In the genomic region with DNA sequence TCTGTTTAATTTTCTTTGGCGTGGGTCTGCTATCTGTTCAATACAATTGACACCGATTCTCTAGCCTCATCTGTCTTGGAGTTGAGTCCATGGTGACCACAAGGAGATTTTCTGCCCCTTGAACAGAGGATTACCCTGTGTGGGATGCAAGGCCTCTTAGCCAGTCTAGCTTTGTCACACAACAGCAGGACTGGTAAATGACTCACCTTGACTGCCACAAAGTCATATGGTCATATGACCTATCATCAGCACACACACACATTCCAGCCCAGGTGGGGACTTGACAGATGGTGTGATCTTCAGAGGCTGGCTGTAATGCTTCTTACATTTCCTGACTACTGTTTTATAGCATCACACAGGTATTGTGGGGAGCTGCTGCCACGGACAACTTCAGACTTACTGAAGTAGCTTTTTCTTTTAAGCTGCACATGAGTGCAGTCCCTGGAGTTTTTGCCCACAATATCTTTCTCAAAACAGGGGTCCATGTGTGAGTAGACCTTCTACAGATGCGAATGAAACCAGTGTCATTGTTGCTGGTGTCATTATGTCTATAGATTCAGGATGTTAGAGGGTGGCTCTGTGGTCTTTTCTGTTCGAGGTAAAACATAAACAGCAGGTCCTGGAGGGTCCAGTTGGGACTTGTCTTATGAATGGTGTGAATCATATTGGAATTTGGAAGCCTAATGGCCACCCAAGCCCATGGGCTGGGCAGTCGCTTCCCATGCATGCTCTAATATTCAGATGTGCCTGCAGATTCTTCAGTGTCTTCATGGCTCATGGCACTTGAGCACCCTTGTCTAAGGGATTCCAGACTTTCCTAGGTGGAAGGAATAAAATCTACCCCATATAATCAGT, we compare ENCODE assay signal across 16 cellular contexts. TPM values are rescaled to one million over a fixed set of nuclear protein-coding genes. Genes with fewer than 3 reads are reported as not detected.
A peak's percentile ranks its signal among the peaks of the same experiment; 100 is the strongest.
DNase-seq lines count a peak whose midpoint lies in the region; ATAC-seq, FAIRE-seq and TF ChIP-seq lines count a peak whose summit lies in the region.
"Had no signal": no experiment of that assay in that cellular context is flagged by ENCODE, and none has a peak within 500 bp of the region (broad histone marks: within the 10 kb centered on the region; RNA-seq: fewer than 3 reads in every experiment).

No MANE protein-coding gene starts in this region.

- H3K4me1 Mint-ChIP-seq in activated CD4-positive, alpha-beta memory T cell treated with anti-CD3 and anti-CD28 coated beads for 36 hours (ENCODE audit: low read depth), result no peaks in the 10 kb centered on the region
- peaks cover 2% of the 10 kb centered on the region for H3K4me1 Mint-ChIP-seq in activated CD4-positive, alpha-beta memory T cell treated with anti-CD3 and anti-CD28 coated beads, Interleukin-2, amount 10 ng/mL, durations not matched to agents 7 days and 5 days
- H3K4me1 Mint-ChIP-seq in CD8-positive, alpha-beta T cell (ENCODE audit: low read depth), result no peaks in the 10 kb centered on the region

- POLR2A ChIA-PET in activated CD4-positive, alpha-beta memory T cell treated with anti-CD3 and anti-CD28 coated beads for 36 hours (lab: Charles Lee), result no interaction called here
- POLR2A ChIA-PET in activated CD4-positive, alpha-beta memory T cell treated with anti-CD3 and anti-CD28 coated beads, Interleukin-2, amount 10 ng/mL, durations not matched to agents 7 days and 5 days (lab: Charles Lee), result interaction anchor here (0.6 kb wide), 1 partner anchor 388 kb away, joined by 4 read pairs; no protein-coding TSS in a partner anchor
- POLR2A ChIA-PET in K562 (lab: Yijun Ruan, JAX), result interaction anchor here (0.5 kb wide), 1 partner anchor 1887 kb away, joined by 3 read pairs; no protein-coding TSS in a partner anchor
- POLR2A ChIA-PET in CD8-positive, alpha-beta T cell (lab: Charles Lee), result no interaction called here

- H3K4me1 ChIP-seq in K562 (replicated peaks in 1 of 2; ENCODE audit: control insufficient read depth in 2 of 2, insufficient read depth in 2 of 2, low read length in 2 of 2) (peaks cover 0 to 4% of the 10 kb centered on the region in 2 experiments; a peak in 2 of 5 replicates), small intestine (ENCODE audit: control insufficient read depth in 2 of 2, insufficient read depth in 1 of 2, low read depth in 1 of 2, low read length in 1 of 2) (no peaks in the 10 kb centered on the region)
- no peaks in the 10 kb centered on the region for H3K4me1 ChIP-seq in CD8-positive, alpha-beta T cell (ENCODE audit: insufficient read depth, low read length)
- H3K4me1 ChIP-seq: psoas muscle had no signal

- no peaks in the 10 kb centered on the region for H3K79me2 ChIP-seq in K562 (ENCODE audit: control insufficient read depth, insufficient read depth, low read length)

- H3K9me3 ChIP-seq in K562 (replicated peaks; ENCODE audit: control insufficient read depth, insufficient read depth, low read depth, low read length) (no peaks in the 10 kb centered on the region), small intestine (ENCODE audit: control insufficient read depth, low read depth) (no peaks in the 10 kb centered on the region)
- H3K9me3 ChIP-seq in CD8-positive, alpha-beta T cell (ENCODE audit: low read length), result no peaks in the 10 kb centered on the region
- H3K9me3 ChIP-seq: psoas muscle, vagina had no signal

- no peak overlapping the region for H3K4me2 ChIP-seq in K562 (ENCODE audit: insufficient read depth, low read length)

- no peaks in the 10 kb centered on the region for H3K9me3 Mint-ChIP-seq in activated CD4-positive, alpha-beta memory T cell treated with anti-CD3 and anti-CD28 coated beads for 36 hours
- H3K9me3 Mint-ChIP-seq in activated CD4-positive, alpha-beta memory T cell treated with anti-CD3 and anti-CD28 coated beads, Interleukin-2, amount 10 ng/mL, durations not matched to agents 7 days and 5 days, result no peaks in the 10 kb centered on the region
- H3K9me3 Mint-ChIP-seq in CD8-positive, alpha-beta T cell, result no peaks in the 10 kb centered on the region
- H3K9me3 Mint-ChIP-seq: activated naive CD8-positive, alpha-beta T cell treated with anti-CD3 and anti-CD28 coated beads, Interleukin-2, amount 10 ng/mL, durations not matched to agents 7 days and 5 days; T-helper 2 cell treated with Interferon-gamma antibody and Interleukin-4, amounts not matched to agents 5 μg/mL and 100 μg/mL, for 36 hours had no signal

- TF ChIP-seq CTCF in K562 (IDR thresholded peaks at IDR 0.05 in 2 of 3, conservative IDR thresholded peaks at IDR 0.05 in 1 of 3; ENCODE audit: insufficient read depth in 2 of 3, low read depth in 1 of 3, low read length in 3 of 3), result no peak
- TF ChIP-seq CTCF in CD8-positive, alpha-beta T cell (IDR thresholded peaks at IDR 0.05), result no peak

- peaks cover 42% of the 10 kb centered on the region for H3K27me3 Mint-ChIP-seq in activated CD4-positive, alpha-beta memory T cell treated with anti-CD3 and anti-CD28 coated beads for 36 hours
- peaks cover 66% of the 10 kb centered on the region for H3K27me3 Mint-ChIP-seq in activated CD4-positive, alpha-beta memory T cell treated with anti-CD3 and anti-CD28 coated beads, Interleukin-2, amount 10 ng/mL, durations not matched to agents 7 days and 5 days
- H3K27me3 Mint-ChIP-seq in CD8-positive, alpha-beta T cell (ENCODE audit: low read depth), result peaks cover 21% of the 10 kb centered on the region

- H3K27ac ChIP-seq in K562 (ENCODE audit: extremely low read depth, low read depth, low read length) (no peak overlapping the region), small intestine (ENCODE audit: low read depth in 1 of 2, low read length in 1 of 2) (no peak overlapping the region)
- no peak overlapping the region for H3K27ac ChIP-seq in CD8-positive, alpha-beta T cell (ENCODE audit: low read depth, low read length)
- H3K27ac ChIP-seq: psoas muscle, vagina had no signal

- BruUV-seq in K562 (replicated peaks; lab: Mats Ljungman, UMichigan), result no TSS peak

- TF ChIP-seq POLR2A in K562 (conservative IDR thresholded peaks at IDR 0.05), result no peak

- CTCF ChIA-PET in activated CD4-positive, alpha-beta memory T cell treated with anti-CD3 and anti-CD28 coated beads for 36 hours (lab: Charles Lee), result no interaction called here
- CTCF ChIA-PET in activated CD4-positive, alpha-beta memory T cell treated with anti-CD3 and anti-CD28 coated beads, Interleukin-2, amount 10 ng/mL, durations not matched to agents 7 days and 5 days (lab: Charles Lee), result no interaction called here
- CTCF ChIA-PET in K562 (lab: Yijun Ruan, JAX; ENCODE audit: low intra/inter-chr PET ratio), result no interaction called here
- CTCF ChIA-PET in CD8-positive, alpha-beta T cell (lab: Charles Lee), result no interaction called here

- H3K4me3 ChIP-seq in Jurkat, Clone E6-1 (ENCODE audit: low read length), result no peak overlapping the region
- H3K4me3 ChIP-seq in K562 (no peak overlapping the region), small intestine (ENCODE audit: low read depth in 1 of 2, low read length in 2 of 2) (no peak overlapping the region)
- no peak overlapping the region for H3K4me3 ChIP-seq in CD8-positive, alpha-beta T cell (ENCODE audit: low read depth, low read length)
- H3K4me3 ChIP-seq: psoas muscle, vagina had no signal

- H3K36me3 ChIP-seq in K562 (ENCODE audit: control insufficient read depth, insufficient read depth, low read length) (no peaks in the 10 kb centered on the region), small intestine (ENCODE audit: control insufficient read depth in 2 of 2, insufficient read depth in 2 of 2, low read length in 2 of 2) (no peaks in the 10 kb centered on the region)
- no peaks in the 10 kb centered on the region for H3K36me3 ChIP-seq in CD8-positive, alpha-beta T cell (ENCODE audit: insufficient read depth, low read length)
- H3K36me3 ChIP-seq: vagina had no signal

- no peaks in the 10 kb centered on the region for H4K20me1 ChIP-seq in K562 (replicated peaks; ENCODE audit: control insufficient read depth, insufficient read depth, low read length)

- peak; percentile 46 for FAIRE-seq in K562 (lab: Jason Lieb, UNC)
- FAIRE-seq in small intestine (lab: Jason Lieb, UNC), result no peak

- H3K9ac ChIP-seq in K562 (ENCODE audit: insufficient read depth in 1 of 2, low read depth in 2 of 2, low read length in 2 of 2), result no peak overlapping the region

- 10% methylated on average over 6 of the region's 6 CpGs for WGBS in K562 (ENCODE audit: insufficient coverage, low coverage, missing lambda C conversion rate)
- 71 to 81% (median 77%) methylated on average over 6 of the region's 6 CpGs for WGBS in small intestine, 3 donors

- no peak overlapping the region for H3K4me3 Mint-ChIP-seq in activated CD4-positive, alpha-beta memory T cell treated with anti-CD3 and anti-CD28 coated beads for 36 hours
- no peak overlapping the region for H3K4me3 Mint-ChIP-seq in activated CD4-positive, alpha-beta memory T cell treated with anti-CD3 and anti-CD28 coated beads, Interleukin-2, amount 10 ng/mL, durations not matched to agents 7 days and 5 days
- H3K4me3 Mint-ChIP-seq in CD8-positive, alpha-beta T cell, result no peak overlapping the region
- H3K4me3 Mint-ChIP-seq: activated naive CD8-positive, alpha-beta T cell treated with anti-CD3 and anti-CD28 coated beads, Interleukin-2, amount 10 ng/mL, durations not matched to agents 7 days and 5 days; T-helper 2 cell treated with Interferon-gamma antibody and Interleukin-4, amounts not matched to agents 5 μg/mL and 100 μg/mL, for 36 hours had no signal

- peak; percentile 24 for DNase-seq in activated CD4-positive, alpha-beta memory T cell treated with anti-CD3 and anti-CD28 coated beads for 36 hours
- no peak for DNase-seq in activated CD4-positive, alpha-beta memory T cell treated with anti-CD3 and anti-CD28 coated beads, Interleukin-2, amount 10 ng/mL, durations not matched to agents 7 days and 5 days
- DNase-seq in Jurkat, Clone E6-1 (ENCODE audit: low read depth, low spot score), result peak; percentile 35
- DNase-seq in K562 (ENCODE audit: extremely low read depth in 1 of 4, low spot score in 3 of 4) (no peak), small intestine (peak; percentile 7), AG20443 (ENCODE audit: low spot score) (no peak), GOT3 (lab: John Stamatoyannopoulos, UW) (no peak)
- DNase-seq in CD8-positive, alpha-beta T cell, result no peak
- DNase-seq: activated naive CD8-positive, alpha-beta T cell treated with anti-CD3 and anti-CD28 coated beads, Interleukin-2, amount 10 ng/mL, durations not matched to agents 7 days and 5 days; DMS 273 treated with DMSO at 0.1 percent for 48 hours; NCI-H1048; psoas muscle; stimulated activated CD4-positive, alpha-beta T cell treated with anti-CD3 and anti-CD28 coated beads, Interleukin-2, amount 100 ng/mL, for 24 hours had no signal

- in situ Hi-C loops in K562 (cut with MboI), result no loop called here

- H3K36me3 Mint-ChIP-seq in activated CD4-positive, alpha-beta memory T cell treated with anti-CD3 and anti-CD28 coated beads for 36 hours, result no peaks in the 10 kb centered on the region
- H3K36me3 Mint-ChIP-seq in activated CD4-positive, alpha-beta memory T cell treated with anti-CD3 and anti-CD28 coated beads, Interleukin-2, amount 10 ng/mL, durations not matched to agents 7 days and 5 days (ENCODE audit: low read depth), result no peaks in the 10 kb centered on the region
- no peaks in the 10 kb centered on the region for H3K36me3 Mint-ChIP-seq in CD8-positive, alpha-beta T cell
- H3K36me3 Mint-ChIP-seq: activated naive CD8-positive, alpha-beta T cell treated with anti-CD3 and anti-CD28 coated beads, Interleukin-2, amount 10 ng/mL, durations not matched to agents 7 days and 5 days had no signal

- TF ChIP-seq RAD21 in K562 (CRISPR knock-in tag; conservative IDR thresholded peaks at IDR 0.05 in 1 of 2, IDR thresholded peaks at IDR 0.05 in 1 of 2), result no peak

- intact Hi-C loops in activated CD4-positive, alpha-beta memory T cell treated with anti-CD3 and anti-CD28 coated beads for 36 hours (cut with micrococcal nuclease), result no loop called here
- intact Hi-C loops in K562 (cut with micrococcal nuclease), result no loop called here
- intact Hi-C loops in CD8-positive, alpha-beta T cell (cut with DNase I, micrococcal nuclease), result no loop called here

- H3K27me3 ChIP-seq in K562 (ENCODE audit: control insufficient read depth in 2 of 2, insufficient read depth in 2 of 2, low read length in 2 of 2) (peaks cover 2 to 9% of the 10 kb centered on the region in 2 experiments; a peak in 1 of 5 replicates), small intestine (ENCODE audit: control insufficient read depth in 2 of 2, insufficient read depth in 2 of 2, low read length in 2 of 2) (peaks cover 0 to 2% of the 10 kb centered on the region in 2 donors)
- H3K27me3 ChIP-seq in CD8-positive, alpha-beta T cell (ENCODE audit: insufficient read depth, low read length), result no peaks in the 10 kb centered on the region
- H3K27me3 ChIP-seq: vagina had no signal

- peak; percentile 63 for ATAC-seq in K562
- ATAC-seq in CD8-positive, alpha-beta T cell, result no peak
- ATAC-seq: psoas muscle had no signal

- no peaks in the 10 kb centered on the region for H3K9me1 ChIP-seq in K562 (ENCODE audit: control insufficient read depth, insufficient read depth, low read length)

- peak overlapping the region; percentile 23; the same call in 1 of the 2 replicates for H2AFZ ChIP-seq in K562 (ENCODE audit: low read depth, low read length)

- TF ChIP-seq EP300 in K562 (IDR thresholded peaks at IDR 0.05; ENCODE audit: low read length), result no peak

- no peak overlapping the region for H3K27ac Mint-ChIP-seq in activated CD4-positive, alpha-beta memory T cell treated with anti-CD3 and anti-CD28 coated beads for 36 hours
- no peak overlapping the region for H3K27ac Mint-ChIP-seq in activated CD4-positive, alpha-beta memory T cell treated with anti-CD3 and anti-CD28 coated beads, Interleukin-2, amount 10 ng/mL, durations not matched to agents 7 days and 5 days
- H3K27ac Mint-ChIP-seq in CD8-positive, alpha-beta T cell, result no peak overlapping the region
- H3K27ac Mint-ChIP-seq: activated naive CD8-positive, alpha-beta T cell treated with anti-CD3 and anti-CD28 coated beads, Interleukin-2, amount 10 ng/mL, durations not matched to agents 7 days and 5 days; T-helper 2 cell treated with Interferon-gamma antibody and Interleukin-4, amounts not matched to agents 5 μg/mL and 100 μg/mL, for 36 hours had no signal

RNA-seq across cellular contexts. Expression of a gene that starts 18.6 kb away (rescaled TPM):
- total RNA-seq in activated CD4-positive, alpha-beta memory T cell treated with anti-CD3 and anti-CD28 coated beads for 36 hours, result under 1 TPM; 0.26 to 0.41 TPM
- under 1 TPM; 0.18 to 0.30 TPM for total RNA-seq in activated CD4-positive, alpha-beta memory T cell treated with anti-CD3 and anti-CD28 coated beads, Interleukin-2, amount 10 ng/mL, durations not matched to agents 7 days and 5 days
- polyA plus RNA-seq in Jurkat, Clone E6-1 (2012; ENCODE audit: insufficient read depth, insufficient read length), result not detected
- total RNA-seq in K562 (2011; cell fraction: chromatin; rRNA removed; ENCODE audit: low replicate concordance), result 0.35 and 0.42 TPM in 2 replicates
- total RNA-seq in K562 (2011; cell fraction: nucleolus; rRNA removed), result 0.17 and 0.53 TPM in 2 replicates
- 0.23 and 0.59 TPM in 2 replicates for total RNA-seq in K562 (2011; cell fraction: nucleoplasm; rRNA removed)
- total RNA-seq in K562 (2014; rRNA removed) (not detected in 2 replicates), K562 (2014; rRNA removed; fragmentation: Illumina TruSeq; extraction: Trizol) (0.06 TPM in 1 of 2 replicates, not detected in the other), K562 (2015; rRNA removed; fragmentation: Illumina TruSeq; extraction: Trizol) (not detected in 2 replicates), K562 (2021) (0.22 and 0.31 TPM in 2 replicates)
- polyA plus RNA-seq in K562 (2011; rRNA removed) (0.49 and 0.56 TPM in 2 replicates), K562 (2014; fragmentation: Illumina TruSeq; extraction: Trizol) (not detected in 2 replicates), K562 (2014; fragmentation: Nextera tagmentation; extraction: Ambion mirVana) (not detected), K562 (2014; rRNA removed) (not detected in 2 replicates), small intestine (under 1 TPM in 1 of 3 donors, not detected in 2; 0.06 TPM)
- polyA plus RNA-seq in K562 (2011; cell fraction: cytosol; rRNA removed), result 0.25 and 0.28 TPM in 2 replicates
- 0.52 and 0.82 TPM in 2 replicates for polyA plus RNA-seq in K562 (2011; cell fraction: nucleus; rRNA removed)
- polyA plus RNA-seq in K562 (2012), result 0.12 TPM in 1 of 2 replicates, not detected in the other
- 0.39 and 0.56 TPM in 2 replicates for polyA minus RNA-seq in K562 (2011; rRNA and poly(A)+ RNA removed)
- polyA minus RNA-seq in K562 (2011; cell fraction: cytosol; rRNA and poly(A)+ RNA removed), result not detected in 2 replicates
- 0.44 and 0.94 TPM in 2 replicates for polyA minus RNA-seq in K562 (2011; cell fraction: nucleus; rRNA and poly(A)+ RNA removed)
- not detected for total RNA-seq in CD8-positive, alpha-beta T cell
- total RNA-seq: activated naive CD8-positive, alpha-beta T cell treated with anti-CD3 and anti-CD28 coated beads, Interleukin-2, amount 10 ng/mL, durations not matched to agents 7 days and 5 days; mucosa of gallbladder; psoas muscle; vagina had no signal

RNA-seq across cellular contexts. Expression of a gene that starts 35.9 kb away (rescaled TPM):
- total RNA-seq in activated CD4-positive, alpha-beta memory T cell treated with anti-CD3 and anti-CD28 coated beads for 36 hours, result 100 to 1,000 TPM in 1 of 2 experiments, 10 to 100 TPM in 1; 90.8 to 102 TPM
- total RNA-seq in activated CD4-positive, alpha-beta memory T cell treated with anti-CD3 and anti-CD28 coated beads, Interleukin-2, amount 10 ng/mL, durations not matched to agents 7 days and 5 days, result 100 to 1,000 TPM; 114 to 120 TPM
- polyA plus RNA-seq in Jurkat, Clone E6-1 (2012; ENCODE audit: insufficient read depth, insufficient read length), result 138 TPM
- total RNA-seq in K562 (2011; cell fraction: chromatin; rRNA removed; ENCODE audit: low replicate concordance), result 202 and 532 TPM in 2 replicates
- total RNA-seq in K562 (2011; cell fraction: nucleolus; rRNA removed), result 140 and 174 TPM in 2 replicates
- total RNA-seq in K562 (2011; cell fraction: nucleoplasm; rRNA removed), result 320 and 382 TPM in 2 replicates
- total RNA-seq in K562 (2014; rRNA removed) (82.7 and 86.1 TPM in 2 replicates), K562 (2014; rRNA removed; fragmentation: Illumina TruSeq; extraction: Trizol) (139 and 151 TPM in 2 replicates), K562 (2015; rRNA removed; fragmentation: Illumina TruSeq; extraction: Trizol) (133 and 147 TPM in 2 replicates), K562 (2021) (88.8 and 93.0 TPM in 2 replicates)
- polyA plus RNA-seq in K562 (2011; rRNA removed) (188 and 247 TPM in 2 replicates), K562 (2014; fragmentation: Illumina TruSeq; extraction: Trizol) (101 and 119 TPM in 2 replicates), K562 (2014; fragmentation: Nextera tagmentation; extraction: Ambion mirVana) (100 to 1,000 TPM in 1 of 2 experiments, 10 to 100 TPM in 1; 73.4 to 118 TPM), K562 (2014; rRNA removed) (85.3 and 92.0 TPM in 2 replicates), small intestine (10 to 100 TPM in 1 of 3 donors, under 1 TPM in 2; 0.45 to 12.9 (median 0.81) TPM)
- polyA plus RNA-seq in K562 (2011; cell fraction: cytosol; rRNA removed), result 61.6 and 97.3 TPM in 2 replicates
- polyA plus RNA-seq in K562 (2011; cell fraction: nucleus; rRNA removed), result 99.5 and 147 TPM in 2 replicates
- 53.5 and 75.2 TPM in 2 replicates for polyA plus RNA-seq in K562 (2012)
- polyA minus RNA-seq in K562 (2011; rRNA and poly(A)+ RNA removed), result 322 and 339 TPM in 2 replicates
- polyA minus RNA-seq in K562 (2011; cell fraction: cytosol; rRNA and poly(A)+ RNA removed), result 116 and 125 TPM in 2 replicates
- polyA minus RNA-seq in K562 (2011; cell fraction: nucleus; rRNA and poly(A)+ RNA removed), result 137 and 229 TPM in 2 replicates
- total RNA-seq in CD8-positive, alpha-beta T cell, result 1 to 10 TPM; 2.4 to 3.1 TPM

Comparison
In these comparisons a context has a peak if more than half of its experiments do, and no peak if none do; other contexts are left out.
1. DNase-seq: peak in activated CD4-positive, alpha-beta memory T cell treated with anti-CD3 and anti-CD28 coated beads for 36 hours (single experiment), Jurkat, Clone E6-1 (single experiment) and small intestine (single experiment); none in activated CD4-positive, alpha-beta memory T cell treated with anti-CD3 and anti-CD28 coated beads, Interleukin-2, amount 10 ng/mL, durations not matched to agents 7 days and 5 days (single experiment), K562 (0 of 4), AG20443 (single experiment), CD8-positive, alpha-beta T cell (0 of 7) and GOT3 (single experiment).
2. POLR2A ChIA-PET loops: an anchor here in activated CD4-positive, alpha-beta memory T cell treated with anti-CD3 and anti-CD28 coated beads, Interleukin-2, amount 10 ng/mL, durations not matched to agents 7 days and 5 days (0.6 kb wide) and K562 (0.5 kb wide); none called in activated CD4-positive, alpha-beta memory T cell treated with anti-CD3 and anti-CD28 coated beads for 36 hours and CD8-positive, alpha-beta T cell.
3. RNA of a gene that starts 35.9 kb away (total RNA-seq): 82.7 to 532 TPM in K562, 114 to 120 TPM in activated CD4-positive, alpha-beta memory T cell treated with anti-CD3 and anti-CD28 coated beads, Interleukin-2, amount 10 ng/mL, durations not matched to agents 7 days and 5 days and 90.8 to 102 TPM in activated CD4-positive, alpha-beta memory T cell treated with anti-CD3 and anti-CD28 coated beads for 36 hours; 2.4 to 3.1 TPM in CD8-positive, alpha-beta T cell; every median in the first group is over 10 times any median in the second.